ENCODE assay signal across 8 cellular contexts in genomic region chr16:71645450-71645849, GRCh38. TPM values are rescaled to one million over a fixed set of nuclear protein-coding genes. Genes with fewer than 3 reads are reported as not detected.
DNase-seq lines count a peak whose midpoint lies in the region; ATAC-seq, FAIRE-seq and TF ChIP-seq lines count a peak whose summit lies in the region.

No MANE protein-coding gene starts in this region.

- peak; percentile 39 for TF ChIP-seq CTCF in A549 (IDR thresholded peaks at IDR 0.05)
- TF ChIP-seq CTCF in GM12864 (IDR thresholded peaks at IDR 0.05; ENCODE audit: low read depth, low read length, missing control alignments) = peak; percentile 56
- TF ChIP-seq CTCF in choroid plexus epithelial cell (conservative IDR thresholded peaks at IDR 0.05; ENCODE audit: low read depth, low read length) = peak; percentile 86
- TF ChIP-seq CTCF in pancreas (IDR thresholded peaks at IDR 0.05) = peak; percentile 21 to 33 (median 24)
- TF ChIP-seq CTCF in omental fat pad (IDR thresholded peaks at IDR 0.05) = no peak

- H3K36me3 ChIP-seq in pancreas = no peaks in the 10 kb centered on the region

- FAIRE-seq in A549 (lab: Jason Lieb, UNC) = peak; percentile 36
- FAIRE-seq in pancreas (lab: Jason Lieb, UNC) = no peak

- TF ChIP-seq RAD21 in A549 (conservative IDR thresholded peaks at IDR 0.05 in 1 of 2, IDR thresholded peaks at IDR 0.05 in 1 of 2) = peak; percentile 18 to 44; a peak in 2 of 5 replicates

- no peak overlapping the region for H3K4me2 ChIP-seq in A549

- no peak for TF ChIP-seq POLR2A in A549 (IDR thresholded peaks at IDR 0.05; ENCODE audit: low read length)

- no peak overlapping the region for H3K27ac ChIP-seq in A549
- H3K27ac ChIP-seq in pancreas = no peak overlapping the region

- no peak for TF ChIP-seq EP300 in A549 (IDR thresholded peaks at IDR 0.05)

- DNase-seq in A549 (ENCODE audit: low read depth in 1 of 2, low spot score in 1 of 2) = peak; percentile 63 to 70
- DNase-seq in GM12864 (ENCODE audit: low read depth) = no peak
- peak; percentile 20 for DNase-seq in NCI-H2227 (lab: John Stamatoyannopoulos, UW; ENCODE audit: unreplicated experiment)
- DNase-seq in choroid plexus epithelial cell (ENCODE audit: low read depth) = peak; percentile 87
- peak in 1 of 6 donors; percentile 32 for DNase-seq in pancreas
- no peak for DNase-seq in omental fat pad (ENCODE audit: low spot score)
- DNase-seq in activated gamma-delta T cell treated with Interleukin-2 at 50 U/mL for 16 hours = no peak

- WGBS in A549 (ENCODE audit: missing lambda C conversion rate) = 62% methylated on average over 4 of the region's 4 CpGs
- 42 to 44% methylated on average over 4 of the region's 4 CpGs for WGBS in pancreas, 2 donors

- intact Hi-C loops in pancreas (cut with DNase I) = no loop called here

- H3K4me1 ChIP-seq in A549 = no peaks in the 10 kb centered on the region
- H3K4me1 ChIP-seq in pancreas = peaks cover 0 to 13% (median 0%) of the 10 kb centered on the region in 3 donors

- H3K27me3 ChIP-seq in pancreas = no peaks in the 10 kb centered on the region

- POLR2A ChIA-PET in A549 (lab: Yijun Ruan, JAX) = no interaction called here

- H3K9me3 ChIP-seq in A549 (no peaks in the 10 kb centered on the region), pancreas (no peaks in the 10 kb centered on the region)

- CTCF ChIA-PET in A549 (lab: Yijun Ruan, JAX) = interaction anchor here (0.7 to 4.6 kb wide), 9 partner anchors 10 to 1341 kb away, joined by 3 to 20 read pairs (median 3); no protein-coding TSS in a partner anchor

- H3K4me3 ChIP-seq in A549 = no peak overlapping the region
- H3K4me3 ChIP-seq in GM12864 (ENCODE audit: low read depth, low read length) = no peak overlapping the region
- no peak overlapping the region for H3K4me3 ChIP-seq in choroid plexus epithelial cell (ENCODE audit: low read depth, low read length)
- H3K4me3 ChIP-seq in pancreas = no peak overlapping the region

- ATAC-seq in A549 (peak; percentile 90 to 91), pancreas (peak; percentile 49 to 83 (median 81)), omental fat pad (ENCODE audit: low FRiP score) (no peak), GM18870 (IDR thresholded peaks at IDR 0.05; ENCODE audit: unreplicated experiment) (no peak)

TF ChIP-seq in A549, 52 proteins besides CTCF, POLR2A, EP300 and RAD21:
- TF ChIP-seq MAZ (IDR thresholded peaks at IDR 0.05; ENCODE audit: borderline replicate concordance, low read depth, low read length) (no peak), HEYL (CRISPR knock-in tag; IDR thresholded peaks at IDR 0.05) (no peak), CBX8 (IDR thresholded peaks at IDR 0.05) (no peak), ESRRA (IDR thresholded peaks at IDR 0.05; ENCODE audit: borderline replicate concordance, low read length) (no peak), FOXS1 (CRISPR knock-in tag; IDR thresholded peaks at IDR 0.05) (no peak), JUN (IDR thresholded peaks at IDR 0.05) (no peak), USF2 (IDR thresholded peaks at IDR 0.05) (no peak), SMC3 (IDR thresholded peaks at IDR 0.05) (no peak), CBX2 (IDR thresholded peaks at IDR 0.05; ENCODE audit: borderline replicate concordance, low read depth) (no peak), HOXA7 (CRISPR knock-in tag; IDR thresholded peaks at IDR 0.05) (no peak), HOXB13 (CRISPR knock-in tag; IDR thresholded peaks at IDR 0.05; ENCODE audit: low read depth) (no peak), ZNF302 (CRISPR knock-in tag; IDR thresholded peaks at IDR 0.05) (no peak), CEBPB (IDR thresholded peaks at IDR 0.05) (no peak)

RNA-seq across cellular contexts. Expression of gene MARVELD3, which starts 19.5 kb away (rescaled TPM):
- polyA plus RNA-seq in A549 (2011; rRNA removed) = 0.17 and 0.36 TPM in 2 replicates
- polyA plus RNA-seq in A549 (2012; cell fraction: cytosol; rRNA removed) = 0.11 and 0.17 TPM in 2 replicates
- 0.08 and 0.13 TPM in 2 replicates for polyA plus RNA-seq in A549 (2012; cell fraction: nucleus; rRNA removed)
- 0.08 to 0.25 TPM (median 0.18 TPM) in 3 replicates for polyA plus RNA-seq in A549 (2017; fragmentation: RNase III; extraction: RNeasy Plus Mini Kit Qiagen cat#74134 plus additional on column Dnase treatment)
- 0.19 and 0.25 TPM in 2 replicates for polyA minus RNA-seq in A549 (2011; rRNA and poly(A)+ RNA removed)
- total RNA-seq in pancreas = 10 to 100 TPM; 11.7 to 16.0 (median 14.1) TPM
- polyA plus RNA-seq in pancreas = 10 to 100 TPM in 1 of 2 donors, 1 to 10 TPM in 1; 9.7 to 11.6 TPM
- total RNA-seq in omental fat pad = not detected

Comparison
In these comparisons a context has a peak if more than half of its experiments do, and no peak if none do; other contexts are left out.
1. ATAC-seq: peak in A549 (2 of 2) and pancreas (4 of 4); none in omental fat pad (single experiment) and GM18870 (single experiment).
2. DNase-seq: peak in A549 (2 of 2), NCI-H2227 (single experiment) and choroid plexus epithelial cell (single experiment); none in GM12864 (single experiment), omental fat pad (single experiment) and activated gamma-delta T cell treated with Interleukin-2 at 50 U/mL for 16 hours (single experiment).
3. CTCF ChIP-seq: peak in A549 (single experiment), GM12864 (single experiment), choroid plexus epithelial cell (single experiment) and pancreas (4 of 4); none in omental fat pad (0 of 3).
4. RNA of gene MARVELD3, which starts 19.5 kb away (total RNA-seq): 11.7 to 16.0 TPM in pancreas; not detected in omental fat pad; every median in the first group is over 4 times any median in the second.